1 cellular context compared by ENCODE assay signal in the genomic region with DNA sequence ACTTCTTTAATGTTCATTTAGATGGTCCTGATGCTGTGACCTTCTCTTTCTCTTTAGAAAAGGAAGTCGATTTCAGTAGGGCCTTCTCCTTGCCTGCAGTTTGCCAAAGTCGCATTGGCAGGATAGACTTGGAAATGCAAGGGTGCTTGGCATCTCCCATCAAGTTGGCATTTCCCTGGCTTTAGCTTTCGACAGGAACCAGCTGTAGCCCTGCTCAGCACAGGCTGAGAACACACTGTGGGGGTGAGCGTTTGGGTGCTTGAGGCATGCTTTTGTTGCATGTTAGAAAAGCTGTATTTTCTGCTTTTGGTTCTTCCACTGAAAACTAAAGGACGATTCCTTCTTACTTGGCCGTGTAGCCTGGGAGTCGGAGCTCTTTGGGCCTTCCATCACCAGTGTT.
TF ChIP-seq lines count a peak whose summit lies in the region.

No MANE protein-coding gene starts in this region.

TF ChIP-seq in endothelial cell of umbilical vein, 7 proteins besides CTCF, POLR2A, EP300 and RAD21:
- TF ChIP-seq POLR2AphosphoS5 (IDR thresholded peaks at IDR 0.05; ENCODE audit: insufficient read depth, low read depth, low read length) (no peak), FOS (IDR thresholded peaks at IDR 0.05; ENCODE audit: borderline replicate concordance, insufficient read depth, low read length) (no peak), MYC (IDR thresholded peaks at IDR 0.05; ENCODE audit: low read depth, low read length) (no peak)
